ENCODE assay signal across 32 cellular contexts in the genomic region with DNA sequence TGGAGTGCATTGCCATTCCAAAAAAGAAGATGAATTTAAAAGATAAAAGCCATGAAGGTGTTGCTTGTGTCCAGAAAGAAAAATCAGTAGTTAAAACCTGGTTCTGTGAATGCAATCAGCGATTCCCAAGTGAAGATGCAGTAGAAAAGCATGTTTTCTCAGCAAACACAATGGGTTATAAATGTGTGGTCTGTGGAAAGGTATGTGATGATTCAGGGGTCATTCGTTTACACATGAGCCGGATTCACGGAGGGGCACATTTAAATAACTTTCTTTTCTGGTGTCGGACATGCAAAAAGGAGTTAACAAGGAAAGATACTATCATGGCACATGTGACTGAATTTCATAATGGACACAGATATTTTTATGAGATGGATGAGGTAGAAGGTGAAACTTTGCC. TPM values are rescaled to one million over a fixed set of nuclear protein-coding genes. Genes with fewer than 3 reads are reported as not detected.
A peak's percentile ranks its signal among the peaks of the same experiment; 100 is the strongest.
DNase-seq lines count a peak whose midpoint lies in the region; ATAC-seq, FAIRE-seq and TF ChIP-seq lines count a peak whose summit lies in the region.
"Had no signal": no experiment of that assay in that cellular context is flagged by ENCODE, and none has a peak within 500 bp of the region (broad histone marks: within the 10 kb centered on the region; RNA-seq: fewer than 3 reads in every experiment).

No MANE protein-coding gene starts in this region.

- no peaks in the 10 kb centered on the region for H3K9me3 ChIP-seq in KOPT-K1 (ENCODE audit: insufficient read depth, low read length, poor library complexity, severe bottlenecking)
- no peaks in the 10 kb centered on the region for H3K9me3 ChIP-seq in K562 (replicated peaks; ENCODE audit: control insufficient read depth, insufficient read depth, low read depth, low read length)
- H3K9me3 ChIP-seq: gastroesophageal sphincter, prostate gland, SJCRH30, thoracic aorta had no signal

- 89% methylated on average over 5 of the region's 5 CpGs for WGBS in K562 (ENCODE audit: insufficient coverage, low coverage, missing lambda C conversion rate)

- no peak for DNase-seq in activated T-cell treated with anti-CD3 and anti-CD28 coated beads, Interleukin-2, amount 50 U/mL, for 24 hours
- no peak for DNase-seq in activated T-cell treated with anti-CD3 and anti-CD28 coated beads, Interleukin-2, amount 50 U/mL, for 1 hour
- no peak for DNase-seq in K562 (ENCODE audit: extremely low read depth in 1 of 4, low spot score in 3 of 4)
- DNase-seq in progenitor cell of endocrine pancreas (ENCODE audit: low spot score, unreplicated experiment), result no peak
- DNase-seq in GDM1 (lab: John Stamatoyannopoulos, UW), result no peak
- no peak for DNase-seq in stimulated activated CD8-positive, alpha-beta memory T cell treated with anti-CD3 and anti-CD28 coated beads, Interleukin-4, amount 100 ng/mL, for 48 hours
- no peak for DNase-seq in NOMO-1 (lab: John Stamatoyannopoulos, UW; ENCODE audit: unreplicated experiment in 2 of 2)
- DNase-seq: activated naive CD4-positive, alpha-beta T cell treated with anti-CD3 and anti-CD28 coated beads for 36 hours; activated T-cell treated with anti-CD3 and anti-CD28 coated beads, Interleukin-2, amount 50 U/mL, for 48 hours; amygdala; caudate nucleus; CD8-positive, alpha-beta memory T cell; dermis blood vessel endothelial cell; DMS53; GF-D8; H7; hippocampal formation; mesenchymal stem cell; MM.1S; NCI-H2029; NCI-H526; SJCRH30 had no signal

- peak overlapping the region; percentile 4 for H3K4me3 Mint-ChIP-seq in activated T-cell treated with anti-CD3 and anti-CD28 coated beads, Interleukin-2, amount 50 U/mL, for 24 hours
- no peak overlapping the region for H3K4me3 Mint-ChIP-seq in progenitor cell of endocrine pancreas (ENCODE audit: low read depth)
- H3K4me3 Mint-ChIP-seq: activated naive CD4-positive, alpha-beta T cell treated with anti-CD3 and anti-CD28 coated beads for 36 hours; B cell; CD8-positive, alpha-beta memory T cell; IgD-negative memory B cell; stimulated activated naive CD8-positive, alpha-beta T cell treated with anti-CD3 and anti-CD28 coated beads, Interleukin-15, Interleukin-2, amounts not matched to agents 100 ng/mL and 50 ng/mL, for 24 hours had no signal

- TF ChIP-seq EP300 in K562 (IDR thresholded peaks at IDR 0.05; ENCODE audit: low read length), result no peak

- no peaks in the 10 kb centered on the region for H3K4me1 ChIP-seq in K562 (replicated peaks in 1 of 2; ENCODE audit: control insufficient read depth in 2 of 2, insufficient read depth in 2 of 2, low read length in 2 of 2)
- H3K4me1 ChIP-seq: gastroesophageal sphincter, prostate gland, SJCRH30 had no signal

- no peak for ATAC-seq in K562
- ATAC-seq: gastroesophageal sphincter, left lobe of liver had no signal

- no peaks in the 10 kb centered on the region for H3K9me3 Mint-ChIP-seq in activated T-cell treated with anti-CD3 and anti-CD28 coated beads, Interleukin-2, amount 50 U/mL, for 24 hours
- H3K9me3 Mint-ChIP-seq in progenitor cell of endocrine pancreas (ENCODE audit: low read depth), result peaks cover 1% of the 10 kb centered on the region
- H3K9me3 Mint-ChIP-seq: activated naive CD4-positive, alpha-beta T cell treated with anti-CD3 and anti-CD28 coated beads for 36 hours; CD8-positive, alpha-beta memory T cell; stimulated activated naive CD8-positive, alpha-beta T cell treated with anti-CD3 and anti-CD28 coated beads, Interleukin-15, Interleukin-2, amounts not matched to agents 100 ng/mL and 50 ng/mL, for 24 hours had no signal

- no peaks in the 10 kb centered on the region for H3K27me3 Mint-ChIP-seq in activated T-cell treated with anti-CD3 and anti-CD28 coated beads, Interleukin-2, amount 50 U/mL, for 24 hours
- H3K27me3 Mint-ChIP-seq in progenitor cell of endocrine pancreas, result no peaks in the 10 kb centered on the region
- H3K27me3 Mint-ChIP-seq: B cell; CD8-positive, alpha-beta memory T cell; IgD-negative memory B cell; stimulated activated naive CD8-positive, alpha-beta T cell treated with anti-CD3 and anti-CD28 coated beads, Interleukin-15, Interleukin-2, amounts not matched to agents 100 ng/mL and 50 ng/mL, for 24 hours had no signal

- H3K27ac ChIP-seq in KOPT-K1 (ENCODE audit: low read depth, low read length, poor library complexity, severe bottlenecking) (peak overlapping the region; percentile 4), K562 (ENCODE audit: extremely low read depth, low read depth, low read length) (no peak overlapping the region)
- H3K27ac ChIP-seq: gastroesophageal sphincter, prostate gland, SJCRH30, thoracic aorta had no signal

- H3K27ac Mint-ChIP-seq in activated T-cell treated with anti-CD3 and anti-CD28 coated beads, Interleukin-2, amount 50 U/mL, for 24 hours, result peak overlapping the region; percentile 94
- peak overlapping the region; percentile 55 for H3K27ac Mint-ChIP-seq in progenitor cell of endocrine pancreas
- H3K27ac Mint-ChIP-seq: B cell, IgD-negative memory B cell had no signal

- intact Hi-C loops in K562 (cut with micrococcal nuclease), result no loop called here

- no peak overlapping the region for H3K4me2 ChIP-seq in K562 (ENCODE audit: insufficient read depth, low read length)

- H3K79me2 ChIP-seq in K562 (ENCODE audit: control insufficient read depth, insufficient read depth, low read length), result peaks cover 9% of the 10 kb centered on the region; the same call in 2 of the 3 replicates

- POLR2A ChIA-PET in K562 (lab: Yijun Ruan, JAX), result no interaction called here

- H2AFZ ChIP-seq in K562 (ENCODE audit: low read depth, low read length), result no peak overlapping the region

- H3K27me3 ChIP-seq in K562 (ENCODE audit: control insufficient read depth in 2 of 2, insufficient read depth in 2 of 2, low read length in 2 of 2), result no peaks in the 10 kb centered on the region
- H3K27me3 ChIP-seq: gastroesophageal sphincter, SJCRH30 had no signal

- peaks cover 82% of the 10 kb centered on the region for H3K36me3 Mint-ChIP-seq in activated T-cell treated with anti-CD3 and anti-CD28 coated beads, Interleukin-2, amount 50 U/mL, for 24 hours (ENCODE audit: low read depth)
- peaks cover 36% of the 10 kb centered on the region for H3K36me3 Mint-ChIP-seq in progenitor cell of endocrine pancreas (ENCODE audit: insufficient read depth)

- FAIRE-seq in K562 (lab: Jason Lieb, UNC), result no peak
- FAIRE-seq: endometrium, RCC 7860 had no signal

- H3K9ac ChIP-seq in K562 (ENCODE audit: insufficient read depth in 1 of 2, low read depth in 2 of 2, low read length in 2 of 2), result no peak overlapping the region

- no peaks in the 10 kb centered on the region for H4K20me1 ChIP-seq in K562 (replicated peaks; ENCODE audit: control insufficient read depth, insufficient read depth, low read length)

- TF ChIP-seq CTCF in K562 (IDR thresholded peaks at IDR 0.05 in 2 of 3, conservative IDR thresholded peaks at IDR 0.05 in 1 of 3; ENCODE audit: insufficient read depth in 2 of 3, low read depth in 1 of 3, low read length in 3 of 3) (no peak), progenitor cell of endocrine pancreas (IDR thresholded peaks at IDR 0.05; ENCODE audit: unreplicated experiment) (no peak)

- peaks cover 32% of the 10 kb centered on the region for H3K4me1 Mint-ChIP-seq in activated T-cell treated with anti-CD3 and anti-CD28 coated beads, Interleukin-2, amount 50 U/mL, for 24 hours (ENCODE audit: low read depth)
- H3K4me1 Mint-ChIP-seq in progenitor cell of endocrine pancreas (ENCODE audit: low read depth), result peaks cover 10% of the 10 kb centered on the region
- H3K4me1 Mint-ChIP-seq: B cell, IgD-negative memory B cell had no signal

- in situ Hi-C loops in K562 (cut with MboI), result no loop called here

- H3K36me3 ChIP-seq in KOPT-K1 (ENCODE audit: insufficient read depth, low read length), result peaks cover 59% of the 10 kb centered on the region
- peaks cover 75% of the 10 kb centered on the region for H3K36me3 ChIP-seq in K562 (ENCODE audit: control insufficient read depth, insufficient read depth, low read length)
- H3K36me3 ChIP-seq: prostate gland had no signal

- TF ChIP-seq RAD21 in K562 (CRISPR knock-in tag; conservative IDR thresholded peaks at IDR 0.05 in 1 of 2, IDR thresholded peaks at IDR 0.05 in 1 of 2), result no peak

- no peak overlapping the region for H3K4me3 ChIP-seq in K562
- H3K4me3 ChIP-seq: gastroesophageal sphincter, prostate gland, SJCRH30, thoracic aorta had no signal

- no peak for TF ChIP-seq POLR2A in K562 (conservative IDR thresholded peaks at IDR 0.05)

- CTCF ChIA-PET in K562 (lab: Yijun Ruan, JAX; ENCODE audit: low intra/inter-chr PET ratio), result no interaction called here

- H3K9me1 ChIP-seq in K562 (ENCODE audit: control insufficient read depth, insufficient read depth, low read length), result no peaks in the 10 kb centered on the region

- BruUV-seq in K562 (replicated peaks; lab: Mats Ljungman, UMichigan), result TSS peak; percentile 13

RNA-seq across cellular contexts. Expression of gene BAG2, which starts 24.7 kb away (rescaled TPM):
- 4.4 and 16.7 TPM in 2 replicates for total RNA-seq in K562 (2011; cell fraction: chromatin; rRNA removed; ENCODE audit: low replicate concordance)
- total RNA-seq in K562 (2011; cell fraction: nucleolus; rRNA removed), result 3.8 and 5.3 TPM in 2 replicates
- 10.3 and 19.5 TPM in 2 replicates for total RNA-seq in K562 (2011; cell fraction: nucleoplasm; rRNA removed)
- total RNA-seq in K562 (2014; rRNA removed) (12.8 and 13.8 TPM in 2 replicates), K562 (2014; rRNA removed; fragmentation: Illumina TruSeq; extraction: Trizol) (20.3 and 21.2 TPM in 2 replicates), K562 (2015; rRNA removed; fragmentation: Illumina TruSeq; extraction: Trizol) (17.6 and 19.7 TPM in 2 replicates), K562 (2021) (17.6 and 19.9 TPM in 2 replicates), progenitor cell of endocrine pancreas (4.8 and 4.9 TPM in 2 replicates)
- polyA plus RNA-seq in K562 (2011; rRNA removed) (14.5 and 20.7 TPM in 2 replicates), K562 (2014; fragmentation: Illumina TruSeq; extraction: Trizol) (15.6 and 18.7 TPM in 2 replicates), K562 (2014; fragmentation: Nextera tagmentation; extraction: Ambion mirVana) (10 to 100 TPM; 12.8 to 14.0 TPM), K562 (2014; rRNA removed) (14.5 and 15.3 TPM in 2 replicates)
- polyA plus RNA-seq in K562 (2011; cell fraction: cytosol; rRNA removed), result 5.9 and 7.0 TPM in 2 replicates
- polyA plus RNA-seq in K562 (2011; cell fraction: nucleus; rRNA removed), result 3.3 and 4.5 TPM in 2 replicates
- 8.9 and 12.9 TPM in 2 replicates for polyA plus RNA-seq in K562 (2012)
- 14.5 and 15.8 TPM in 2 replicates for polyA minus RNA-seq in K562 (2011; rRNA and poly(A)+ RNA removed)
- 5.5 and 6.9 TPM in 2 replicates for polyA minus RNA-seq in K562 (2011; cell fraction: cytosol; rRNA and poly(A)+ RNA removed)
- polyA minus RNA-seq in K562 (2011; cell fraction: nucleus; rRNA and poly(A)+ RNA removed), result 8.5 and 12.8 TPM in 2 replicates

RNA-seq across cellular contexts. Expression of gene ZNF451, which starts 57.4 kb away (rescaled TPM):
- 123 and 395 TPM in 2 replicates for total RNA-seq in K562 (2011; cell fraction: chromatin; rRNA removed; ENCODE audit: low replicate concordance)
- total RNA-seq in K562 (2011; cell fraction: nucleolus; rRNA removed), result 78.0 and 120 TPM in 2 replicates
- 158 and 184 TPM in 2 replicates for total RNA-seq in K562 (2011; cell fraction: nucleoplasm; rRNA removed)
- total RNA-seq in K562 (2014; rRNA removed) (38.3 and 47.2 TPM in 2 replicates), K562 (2014; rRNA removed; fragmentation: Illumina TruSeq; extraction: Trizol) (72.3 and 88.0 TPM in 2 replicates), K562 (2015; rRNA removed; fragmentation: Illumina TruSeq; extraction: Trizol) (53.3 and 55.5 TPM in 2 replicates), K562 (2021) (56.2 and 58.4 TPM in 2 replicates), progenitor cell of endocrine pancreas (66.3 and 70.6 TPM in 2 replicates)
- polyA plus RNA-seq in K562 (2011; rRNA removed) (67.3 and 74.3 TPM in 2 replicates), K562 (2014; fragmentation: Illumina TruSeq; extraction: Trizol) (29.5 and 34.4 TPM in 2 replicates), K562 (2014; fragmentation: Nextera tagmentation; extraction: Ambion mirVana) (10 to 100 TPM; 16.1 to 17.3 TPM), K562 (2014; rRNA removed) (23.0 and 27.1 TPM in 2 replicates)
- 10.6 and 21.5 TPM in 2 replicates for polyA plus RNA-seq in K562 (2011; cell fraction: cytosol; rRNA removed)
- 57.8 and 70.7 TPM in 2 replicates for polyA plus RNA-seq in K562 (2011; cell fraction: nucleus; rRNA removed)
- polyA plus RNA-seq in K562 (2012), result 16.8 and 21.0 TPM in 2 replicates
- 196 and 226 TPM in 2 replicates for polyA minus RNA-seq in K562 (2011; rRNA and poly(A)+ RNA removed)
- 44.8 and 52.7 TPM in 2 replicates for polyA minus RNA-seq in K562 (2011; cell fraction: cytosol; rRNA and poly(A)+ RNA removed)
- 127 and 217 TPM in 2 replicates for polyA minus RNA-seq in K562 (2011; cell fraction: nucleus; rRNA and poly(A)+ RNA removed)
